In the genomic region with DNA sequence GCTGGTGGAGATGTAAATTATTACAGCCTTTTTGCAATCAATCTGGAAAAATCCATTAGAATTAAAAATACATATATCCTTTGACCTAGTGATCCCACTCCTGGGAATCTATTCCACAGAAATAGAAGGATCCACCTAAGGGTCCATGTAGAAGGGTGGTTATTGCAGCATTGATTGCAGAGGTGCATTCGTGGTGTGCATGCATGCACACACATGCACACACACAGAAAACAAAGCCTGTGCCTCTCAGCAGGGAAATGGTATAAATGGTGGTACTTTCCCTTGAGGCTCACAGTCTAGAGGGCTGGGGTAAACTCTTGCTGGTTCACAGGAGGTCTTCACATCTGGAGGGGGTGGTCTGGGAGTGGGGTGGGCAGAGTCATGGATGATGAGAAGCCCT, we compare ENCODE assay signal across 8 cellular contexts.
"Had no signal": no experiment of that assay in that cellular context is flagged by ENCODE, and none has a peak within 500 bp of the region (broad histone marks: within the 10 kb centered on the region; RNA-seq: fewer than 3 reads in every experiment).

No MANE protein-coding gene starts in this region.

- FAIRE-seq: HepG2, K562 had no signal

- ATAC-seq: HCT116, HepG2, K562 had no signal

- H3K9me3 ChIP-seq: HAP-1 had no signal

- DNase-seq: GOT3, H7, IMR-90, KG1 had no signal

- H3K4me3 ChIP-seq: HAP-1, K562 had no signal

- H3K36me3 ChIP-seq: HAP-1 had no signal

- H3K4me1 ChIP-seq: HAP-1 had no signal
